1 cellular context compared by ENCODE assay signal in genomic region chr14:22883191-22883976, GRCh38.
TF ChIP-seq lines count a peak whose summit lies in the region.

TSS of gene REM2 (plus strand) at chr14:22883222. CDS start at chr14:22883288, 66 bp downstream.

TF ChIP-seq in HepG2, 621 proteins besides CTCF, POLR2A, EP300 and RAD21 (continued from another document):
- no peak for TF ChIP-seq STAT6 (CRISPR knock-in tag; IDR thresholded peaks at IDR 0.05; ENCODE audit: borderline replicate concordance)
- no peak for TF ChIP-seq ZFP36L1 (CRISPR knock-in tag; IDR thresholded peaks at IDR 0.05)
- TF ChIP-seq NFAT5 (CRISPR knock-in tag; IDR thresholded peaks at IDR 0.05), result no peak
- 0 out of 2 replicates have a peak, but pooled peaks have one; percentile 22 for TF ChIP-seq SPEN (CRISPR knock-in tag; IDR thresholded peaks at IDR 0.05; ENCODE audit: low read depth)
- TF ChIP-seq KLF6 (CRISPR knock-in tag; IDR thresholded peaks at IDR 0.05), result no peak
